21 cellular contexts compared by ENCODE assay signal in the genomic region with DNA sequence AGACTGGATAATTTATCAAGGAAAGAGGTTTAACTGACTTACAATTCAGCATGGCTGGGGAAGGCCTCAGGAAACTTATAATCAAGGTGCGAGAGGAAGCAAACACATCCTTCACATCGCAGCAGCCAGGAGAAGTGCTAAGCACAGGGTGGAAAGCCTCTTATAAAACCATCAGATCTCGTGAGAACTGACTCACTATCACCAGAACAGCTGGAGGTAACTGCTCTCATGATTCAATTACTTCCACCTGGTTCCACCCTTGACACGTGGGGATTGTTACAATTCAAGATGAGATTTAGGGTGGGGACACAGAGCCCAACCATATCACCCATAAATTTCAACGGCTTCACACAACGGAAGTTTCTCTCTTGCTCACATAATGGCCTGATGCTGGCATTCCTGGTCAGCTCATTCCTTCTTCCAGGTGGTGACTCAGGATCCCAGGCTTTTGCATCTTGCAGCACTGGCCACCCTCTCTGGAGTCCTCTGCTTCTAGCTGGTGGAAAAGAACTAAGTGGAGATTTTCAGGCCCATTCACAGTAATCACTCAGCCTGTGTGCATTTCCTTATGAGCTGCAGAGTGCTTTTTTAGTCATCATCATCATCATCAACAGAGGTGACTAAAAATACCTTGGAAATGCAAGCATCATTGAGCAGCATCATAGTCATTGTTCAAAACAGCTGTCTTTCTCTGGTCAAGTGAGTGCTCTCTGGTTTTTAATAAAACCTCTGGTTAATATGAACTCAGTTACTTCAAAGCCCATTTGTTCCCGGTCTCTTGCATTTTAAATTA.
A peak's percentile ranks its signal among the peaks of the same experiment; 100 is the strongest.
DNase-seq lines count a peak whose midpoint lies in the region; ATAC-seq, FAIRE-seq and TF ChIP-seq lines count a peak whose summit lies in the region.
"Had no signal": no experiment of that assay in that cellular context is flagged by ENCODE, and none has a peak within 500 bp of the region (broad histone marks: within the 10 kb centered on the region; RNA-seq: fewer than 3 reads in every experiment).

No MANE protein-coding gene starts in this region.

- no peaks in the 10 kb centered on the region for H3K27me3 Mint-ChIP-seq in HFFc6 (ENCODE audit: insufficient read depth)
- H3K27me3 Mint-ChIP-seq: dendritic cell treated with granulocyte-macrophage colony-stimulating factor and Interleukin-4, amounts not matched to agents 40 ng/mL and 50 ng/mL, for 4 days had no signal

- no peak overlapping the region for H3K4me2 ChIP-seq in K562 (ENCODE audit: insufficient read depth, low read length)

- H3K36me3 ChIP-seq in K562 (ENCODE audit: control insufficient read depth, insufficient read depth, low read length) = no peaks in the 10 kb centered on the region
- H3K36me3 ChIP-seq: pancreas had no signal

- peak; percentile 6 for DNase-seq in GM20000 (ENCODE audit: low spot score)
- no peak for DNase-seq in K562 (ENCODE audit: extremely low read depth in 1 of 4, low spot score in 3 of 4)
- DNase-seq in left cardiac atrium = no peak
- DNase-seq in NCI-H2029 treated with DMSO at 0.1 percent for 48 hours (lab: John Stamatoyannopoulos, UW) = no peak
- no peak for DNase-seq in HFFc6
- DNase-seq in NCI-H2227 treated with DMSO at 0.1 percent for 48 hours (lab: John Stamatoyannopoulos, UW) = no peak
- DNase-seq: activated CD4-positive, alpha-beta memory T cell treated with anti-CD3 and anti-CD28 coated beads for 36 hours; activated gamma-delta T cell; erythroblast; head of caudate nucleus; KG1; NCI-H1417; NCI-H446; pancreas; testis had no signal

- H4K20me1 ChIP-seq in K562 (replicated peaks; ENCODE audit: control insufficient read depth, insufficient read depth, low read length) = no peaks in the 10 kb centered on the region

- no peaks in the 10 kb centered on the region for H3K9me1 ChIP-seq in K562 (ENCODE audit: control insufficient read depth, insufficient read depth, low read length)

- CTCF ChIA-PET in K562 (lab: Yijun Ruan, JAX; ENCODE audit: low intra/inter-chr PET ratio) = no interaction called here

- no peak for TF ChIP-seq EP300 in K562 (IDR thresholded peaks at IDR 0.05; ENCODE audit: low read length)

- 30% methylated on average over 7 of the region's 7 CpGs for WGBS in K562 (ENCODE audit: insufficient coverage, low coverage, missing lambda C conversion rate)

- BruUV-seq in K562 (replicated peaks; lab: Mats Ljungman, UMichigan) = no TSS peak

- H3K27me3 ChIP-seq in K562 (ENCODE audit: control insufficient read depth in 2 of 2, insufficient read depth in 2 of 2, low read length in 2 of 2) = peaks cover 0 to 4% of the 10 kb centered on the region in 2 experiments; a peak in 1 of 5 replicates
- H3K27me3 ChIP-seq: pancreas, testis had no signal

- no peak for TF ChIP-seq POLR2A in K562 (conservative IDR thresholded peaks at IDR 0.05)

- H3K9me3 ChIP-seq in K562 (replicated peaks; ENCODE audit: control insufficient read depth, insufficient read depth, low read depth, low read length) = peaks cover 4% of the 10 kb centered on the region
- H3K9me3 ChIP-seq: pancreas, testis had no signal

- no peak overlapping the region for H3K4me3 ChIP-seq in K562
- H3K4me3 ChIP-seq: pancreas, SK-N-MC, testis had no signal

- H3K9ac ChIP-seq in K562 (ENCODE audit: insufficient read depth in 1 of 2, low read depth in 2 of 2, low read length in 2 of 2) = no peak overlapping the region

- H3K36me3 Mint-ChIP-seq in HFFc6 (ENCODE audit: low read depth) = no peaks in the 10 kb centered on the region
- H3K36me3 Mint-ChIP-seq: activated CD4-positive, alpha-beta memory T cell treated with anti-CD3 and anti-CD28 coated beads for 36 hours had no signal

- intact Hi-C loops in K562 (cut with micrococcal nuclease) (no loop called here), left cardiac atrium (cut with DNase I) (no loop called here)

- in situ Hi-C loops in K562 (cut with MboI) = no loop called here

- ATAC-seq in GM18502 (IDR thresholded peaks at IDR 0.05; ENCODE audit: poor library complexity, unreplicated experiment) (peak; percentile 90), HG02981 (IDR thresholded peaks at IDR 0.05; ENCODE audit: unreplicated experiment) (peak; percentile 77), K562 (no peak), left cardiac atrium (no peak)
- ATAC-seq: HCT116 had no signal

- no peak overlapping the region for H3K27ac Mint-ChIP-seq in HFFc6
- H3K27ac Mint-ChIP-seq: activated CD4-positive, alpha-beta memory T cell treated with anti-CD3 and anti-CD28 coated beads for 36 hours; B cell; dendritic cell treated with granulocyte-macrophage colony-stimulating factor and Interleukin-4, amounts not matched to agents 40 ng/mL and 50 ng/mL, for 4 days had no signal

- H3K4me3 Mint-ChIP-seq in HFFc6 = no peak overlapping the region
- H3K4me3 Mint-ChIP-seq: activated CD4-positive, alpha-beta memory T cell treated with anti-CD3 and anti-CD28 coated beads for 36 hours; B cell; dendritic cell treated with granulocyte-macrophage colony-stimulating factor and Interleukin-4, amounts not matched to agents 40 ng/mL and 50 ng/mL, for 4 days had no signal

- H2AFZ ChIP-seq in K562 (ENCODE audit: low read depth, low read length) = peak overlapping the region; percentile 50; the same call in 1 of the 2 replicates

- TF ChIP-seq RAD21 in K562 (CRISPR knock-in tag; conservative IDR thresholded peaks at IDR 0.05 in 1 of 2, IDR thresholded peaks at IDR 0.05 in 1 of 2) = no peak

- POLR2A ChIA-PET in K562 (lab: Yijun Ruan, JAX) = interaction anchor here (1.2 to 1.8 kb wide), 2 partner anchors 10 to 21 kb away, joined by 5 to 6 read pairs; no protein-coding TSS in a partner anchor

- no peaks in the 10 kb centered on the region for H3K79me2 ChIP-seq in K562 (ENCODE audit: control insufficient read depth, insufficient read depth, low read length)

- peak; percentile 62 for FAIRE-seq in K562 (lab: Jason Lieb, UNC)
- FAIRE-seq: pancreas had no signal

- H3K9me3 Mint-ChIP-seq in HFFc6 = peaks cover 21% of the 10 kb centered on the region
- H3K9me3 Mint-ChIP-seq: activated CD4-positive, alpha-beta memory T cell treated with anti-CD3 and anti-CD28 coated beads for 36 hours had no signal

- TF ChIP-seq CTCF in GM20000 (IDR thresholded peaks at IDR 0.05; ENCODE audit: extremely low read depth, missing control alignments) (no peak), K562 (IDR thresholded peaks at IDR 0.05 in 2 of 3, conservative IDR thresholded peaks at IDR 0.05 in 1 of 3; ENCODE audit: insufficient read depth in 2 of 3, low read depth in 1 of 3, low read length in 3 of 3) (no peak), HFFc6 (IDR thresholded peaks at IDR 0.05) (no peak)

- peaks cover 0 to 9% of the 10 kb centered on the region in 2 experiments; a peak in 2 of 5 replicates for H3K4me1 ChIP-seq in K562 (replicated peaks in 1 of 2; ENCODE audit: control insufficient read depth in 2 of 2, insufficient read depth in 2 of 2, low read length in 2 of 2)
- H3K4me1 ChIP-seq: pancreas, testis had no signal

- no peaks in the 10 kb centered on the region for H3K4me1 Mint-ChIP-seq in HFFc6 (ENCODE audit: low read depth)
- H3K4me1 Mint-ChIP-seq: B cell had no signal

- no peak overlapping the region for H3K27ac ChIP-seq in K562 (ENCODE audit: extremely low read depth, low read depth, low read length)
- H3K27ac ChIP-seq: pancreas, SK-N-MC, testis had no signal

TF ChIP-seq in K562, 482 proteins besides CTCF, POLR2A, EP300 and RAD21:
- TF ChIP-seq, protein P1, sequence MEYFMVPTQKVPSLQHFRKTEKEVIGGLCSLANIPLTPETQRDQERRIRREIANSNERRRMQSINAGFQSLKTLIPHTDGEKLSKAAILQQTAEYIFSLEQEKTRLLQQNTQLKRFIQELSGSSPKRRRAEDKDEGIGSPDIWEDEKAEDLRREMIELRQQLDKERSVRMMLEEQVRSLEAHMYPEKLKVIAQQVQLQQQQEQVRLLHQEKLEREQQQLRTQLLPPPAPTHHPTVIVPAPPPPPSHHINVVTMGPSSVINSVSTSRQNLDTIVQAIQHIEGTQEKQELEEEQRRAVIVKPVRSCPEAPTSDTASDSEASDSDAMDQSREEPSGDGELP (CRISPR knock-in tag; IDR thresholded peaks at IDR 0.05; ENCODE audit: borderline replicate concordance) = peak; percentile 51
- peak; percentile 60; the same call in 1 of the 2 replicates for TF ChIP-seq CHD2 (IDR thresholded peaks at IDR 0.05; ENCODE audit: low read depth, low read length)
- TF ChIP-seq MECOM (CRISPR knock-in tag; IDR thresholded peaks at IDR 0.05) = no peak
- TF ChIP-seq PKNOX1 (IDR thresholded peaks at IDR 0.05) = no peak
- TF ChIP-seq SRSF1 (IDR thresholded peaks at IDR 0.05; ENCODE audit: low read depth, low read length) = no peak

Comparison
In these comparisons a context has a peak if more than half of its experiments do, and no peak if none do; other contexts are left out.
1. ATAC-seq: peak in GM18502 (single experiment) and HG02981 (single experiment); none in K562 (single experiment) and left cardiac atrium (0 of 2).